8 cellular contexts compared by ENCODE assay signal in the genomic region with DNA sequence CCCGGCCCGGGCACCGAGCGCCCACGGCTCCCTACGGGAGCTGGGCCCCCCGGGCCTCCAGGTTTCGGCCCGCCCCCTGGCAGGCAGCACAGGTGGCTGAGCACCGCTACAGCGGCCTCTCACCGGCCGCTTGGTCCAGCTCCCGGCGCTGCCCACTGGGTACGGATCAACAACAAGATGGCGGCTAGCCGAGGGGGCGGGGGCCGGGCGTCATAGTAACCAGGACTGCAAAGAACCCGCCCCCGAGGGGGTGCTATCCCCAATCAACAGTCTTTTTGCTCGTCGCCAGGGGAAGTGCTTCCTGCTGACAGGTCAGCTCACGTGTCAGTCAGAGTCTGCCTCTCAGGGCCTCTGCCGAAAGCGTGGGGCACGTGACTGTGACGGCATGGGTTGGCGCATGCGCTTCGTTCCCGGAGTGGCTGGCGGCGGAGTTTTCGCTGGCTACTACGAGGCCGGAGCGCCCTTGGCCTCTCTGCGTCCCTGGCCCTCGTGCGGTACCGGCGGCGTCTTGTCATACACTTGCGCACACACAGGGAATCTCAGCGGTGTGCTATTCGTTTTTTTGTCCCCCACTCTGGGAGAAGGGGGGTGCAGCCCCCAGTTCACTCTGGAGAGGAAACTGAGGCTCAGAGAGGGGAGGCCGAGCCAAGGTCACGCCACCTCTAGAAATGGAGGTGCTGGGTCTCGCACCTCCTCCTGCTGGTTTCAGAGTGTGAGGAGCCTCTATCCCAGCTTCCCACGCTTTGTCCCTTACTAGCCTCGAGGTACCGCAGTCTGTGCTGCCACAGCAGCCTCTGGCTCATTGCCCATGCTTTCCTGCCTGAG. TPM values are rescaled to one million over a fixed set of nuclear protein-coding genes. Genes with fewer than 3 reads are reported as not detected.
DNase-seq lines count a peak whose midpoint lies in the region; ATAC-seq, FAIRE-seq and TF ChIP-seq lines count a peak whose summit lies in the region.

A gene (minus strand): TSS at position 186 of the 825 bp plus-strand sequence. CDS start 38,502 bp downstream, outside the sequence.

- H3K27ac ChIP-seq in HUES64 (ENCODE audit: low read depth, low read length) (peak within 1 kb of the TSS; percentile 82), OCI-LY1 (ENCODE audit: low read depth, low read length, poor library complexity, severe bottlenecking) (no peak within 1 kb of the TSS), mesodermal cell (ENCODE audit: low read depth, low read length, severe bottlenecking) (peak within 1 kb of the TSS; percentile 87)

- TF ChIP-seq CTCF in OCI-LY1 (IDR thresholded peaks at IDR 0.05; ENCODE audit: low read length), result no peak

- no peak within 1 kb of the TSS for H2AFZ ChIP-seq in OCI-LY1 (ENCODE audit: low read length)

- H3K9ac ChIP-seq in HUES64 (ENCODE audit: low read depth, low read length) (peak within 1 kb of the TSS; percentile 67), OCI-LY1 (ENCODE audit: low read length) (peak within 1 kb of the TSS; percentile 71)

- FAIRE-seq in endometrium (lab: Jason Lieb, UNC), result peak; percentile 98

- H3K79me2 ChIP-seq in OCI-LY1 (ENCODE audit: insufficient read depth, low read length), result peaks cover 9% of the 10 kb centered on the region

- H3K4me2 ChIP-seq in OCI-LY1 (ENCODE audit: low read length), result peak within 1 kb of the TSS; percentile 94

- H3F3A ChIP-seq in OCI-LY1 (ENCODE audit: insufficient read depth, low read length), result no peaks in the 10 kb centered on the region

- ATAC-seq in GM21447 (IDR thresholded peaks at IDR 0.05; ENCODE audit: unreplicated experiment), result peak; percentile 99

- H3K27me3 ChIP-seq in HUES64 (ENCODE audit: insufficient read depth, low read length) (no peaks in the 10 kb centered on the region), OCI-LY1 (ENCODE audit: insufficient read depth, low read length) (no peaks in the 10 kb centered on the region)

- H3K36me3 ChIP-seq in HUES64 (ENCODE audit: insufficient read depth, low read length), result peaks cover 9% of the 10 kb centered on the region
- H3K36me3 ChIP-seq in OCI-LY1 (ENCODE audit: insufficient read depth, low read length), result peaks cover 5% of the 10 kb centered on the region; the same call in 1 of the 2 replicates
- H3K36me3 ChIP-seq in mesodermal cell (ENCODE audit: control insufficient read depth, insufficient read depth, low read length), result peaks cover 29% of the 10 kb centered on the region

- no peaks in the 10 kb centered on the region for H3K9me2 ChIP-seq in OCI-LY1 (ENCODE audit: low read depth, low read length)

- H3K4me3 ChIP-seq in HUES64 (ENCODE audit: low read length) (peak within 1 kb of the TSS; percentile 90), OCI-LY1 (ENCODE audit: low read depth, low read length, poor library complexity, severe bottlenecking) (peak within 1 kb of the TSS; percentile 78), mesodermal cell (ENCODE audit: extremely low read depth, insufficient read depth, low read length, poor library complexity, severe bottlenecking) (peak within 1 kb of the TSS; percentile 89)

- peaks cover 12% of the 10 kb centered on the region; the same call in 1 of the 2 replicates for H3K4me1 ChIP-seq in HUES64 (ENCODE audit: insufficient read depth, low read length)
- H3K4me1 ChIP-seq in OCI-LY1 (ENCODE audit: insufficient read depth, low read length, severe bottlenecking), result peaks cover 24% of the 10 kb centered on the region
- H3K4me1 ChIP-seq in mesodermal cell (ENCODE audit: control insufficient read depth, insufficient read depth, low read length, poor library complexity, severe bottlenecking), result peaks cover 14% of the 10 kb centered on the region

- peak; percentile 99 for DNase-seq in D341Med (ENCODE audit: low spot score)
- DNase-seq in activated CD8-positive, alpha-beta memory T cell treated with anti-CD3 and anti-CD28 coated beads, Interleukin-2, amount 50 U/mL, for 4 hours, result peak; percentile 99
- DNase-seq in stimulated activated CD8-positive, alpha-beta memory T cell treated with anti-CD3 and anti-CD28 coated beads, Interleukin-15, amount 100 ng/mL, for 4 hours (ENCODE audit: low read depth in 2 of 2), result peak; percentile 97 to 100

- 9% methylated on average over 55 of the region's 55 CpGs for WGBS in HUES64
- WGBS in mesodermal cell (ENCODE audit: insufficient coverage in 2 of 2), 2 experiments, result 9 to 10% methylated on average over 48 to 55 of the region's 55 CpGs

- H3K9me3 ChIP-seq in HUES64 (ENCODE audit: insufficient read depth, low read depth, low read length) (no peaks in the 10 kb centered on the region), OCI-LY1 (ENCODE audit: low read length) (no peaks in the 10 kb centered on the region), mesodermal cell (ENCODE audit: control insufficient read depth, low read length) (no peaks in the 10 kb centered on the region)

- H4K20me1 ChIP-seq in OCI-LY1 (ENCODE audit: insufficient read depth, low read length), result no peaks in the 10 kb centered on the region

RNA-seq across cellular contexts. Expression of the gene that starts here (rescaled TPM):
- 24.4 TPM for polyA plus RNA-seq in HUES64 (2013, experiment 1 of 2)
- 22.1 TPM for polyA plus RNA-seq in HUES64 (2013, experiment 2 of 2)
- polyA plus RNA-seq in mesodermal cell (2013, experiment 1 of 2), result 34.9 TPM
- 30.8 TPM for polyA plus RNA-seq in mesodermal cell (2013, experiment 2 of 2)
